Comparison of ENCODE assay signal across 10 cellular contexts in the genomic region with DNA sequence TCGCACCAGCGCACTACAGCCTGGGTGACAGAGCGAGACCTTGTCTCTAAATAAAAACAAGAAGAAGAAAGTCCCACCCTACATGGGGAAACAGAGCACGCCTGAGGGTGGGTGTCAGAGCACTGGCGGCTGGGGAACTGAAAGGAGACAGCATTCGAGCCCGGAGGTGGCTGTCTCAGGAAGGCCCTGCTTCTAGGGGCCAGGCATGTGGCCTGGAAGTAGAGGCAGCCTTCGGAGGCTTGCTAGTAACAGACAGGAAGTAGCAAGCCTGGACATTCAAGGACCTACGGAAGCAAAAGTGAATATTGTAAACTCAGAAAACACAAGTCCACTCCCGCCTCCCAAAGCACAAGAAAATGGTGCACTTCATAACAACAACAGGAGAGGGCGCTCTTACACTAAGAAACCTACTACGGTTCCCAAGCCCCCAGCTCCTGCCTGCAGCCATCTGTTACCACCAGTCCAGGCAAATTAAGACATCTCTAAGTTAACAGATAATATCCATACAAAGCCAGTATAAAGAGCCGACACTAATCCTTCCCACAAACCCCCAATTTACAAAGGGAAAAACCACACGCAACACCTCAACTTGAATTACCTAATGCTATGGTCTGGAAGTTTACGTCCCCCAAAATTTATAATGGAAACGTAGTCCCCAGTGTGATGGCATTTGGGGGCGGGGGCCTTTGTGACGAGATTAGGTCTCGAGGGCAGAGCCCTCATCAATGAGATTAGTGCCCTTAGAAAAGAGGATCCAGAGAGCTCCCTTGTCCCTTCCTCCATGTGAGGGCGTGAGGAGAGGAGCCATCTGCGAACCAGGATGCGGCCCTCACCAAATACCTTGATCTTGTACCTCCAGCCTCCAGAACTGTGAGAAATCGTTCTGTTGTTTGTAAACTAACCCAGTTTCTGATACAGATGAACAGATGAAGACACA. TPM values are rescaled to one million over a fixed set of nuclear protein-coding genes. Genes with fewer than 3 reads are reported as not detected.
DNase-seq lines count a peak whose midpoint lies in the region; ATAC-seq and TF ChIP-seq lines count a peak whose summit lies in the region.
"Had no signal": no experiment of that assay in that cellular context is flagged by ENCODE, and none has a peak within 500 bp of the region (broad histone marks: within the 10 kb centered on the region; RNA-seq: fewer than 3 reads in every experiment).

No MANE protein-coding gene starts in this region.

- H3K9me3 Mint-ChIP-seq in CD4-positive, alpha-beta T cell = no peaks in the 10 kb centered on the region
- H3K9me3 Mint-ChIP-seq: dendritic cell treated with granulocyte-macrophage colony-stimulating factor and Interleukin-4, amounts not matched to agents 40 ng/mL and 50 ng/mL, for 4 days had no signal

- H3K4me3 Mint-ChIP-seq in CD4-positive, alpha-beta T cell = no peak overlapping the region
- H3K4me3 Mint-ChIP-seq: dendritic cell treated with granulocyte-macrophage colony-stimulating factor and Interleukin-4, amounts not matched to agents 40 ng/mL and 50 ng/mL, for 4 days had no signal

- POLR2A ChIA-PET in CD4-positive, alpha-beta T cell (lab: Charles Lee) = no interaction called here

- H3K27me3 ChIP-seq in left ventricle myocardium inferior (ENCODE audit: low read depth) (peaks cover 66% of the 10 kb centered on the region), upper lobe of right lung (peaks cover 11% of the 10 kb centered on the region)
- no peaks in the 10 kb centered on the region for H3K27me3 ChIP-seq in CD4-positive, alpha-beta T cell (ENCODE audit: control insufficient read depth, insufficient read depth, low read length)

- ATAC-seq in left cardiac atrium = no peak
- ATAC-seq in upper lobe of right lung = peak; percentile 33
- ATAC-seq in GM18502 (IDR thresholded peaks at IDR 0.05; ENCODE audit: poor library complexity, unreplicated experiment) = no peak
- no peak for ATAC-seq in CD4-positive, alpha-beta T cell (ENCODE audit: poor library complexity)
- no peak for ATAC-seq in GM18861 (IDR thresholded peaks at IDR 0.05; ENCODE audit: unreplicated experiment)

- H3K4me1 ChIP-seq in left ventricle myocardium inferior = no peaks in the 10 kb centered on the region
- no peaks in the 10 kb centered on the region for H3K4me1 ChIP-seq in upper lobe of right lung

- no peaks in the 10 kb centered on the region for H3K4me1 Mint-ChIP-seq in CD4-positive, alpha-beta T cell (ENCODE audit: low read depth)

- H3K36me3 Mint-ChIP-seq in CD4-positive, alpha-beta T cell (ENCODE audit: low read depth) = no peaks in the 10 kb centered on the region

- CTCF ChIA-PET in CD4-positive, alpha-beta T cell (lab: Charles Lee) = interaction anchor here (0.7 to 1.6 kb wide), 2 partner anchors 21 to 114 kb away, joined by 3 to 5 read pairs; no protein-coding TSS in a partner anchor

- no peak overlapping the region for H3K27ac Mint-ChIP-seq in CD4-positive, alpha-beta T cell
- H3K27ac Mint-ChIP-seq: dendritic cell treated with granulocyte-macrophage colony-stimulating factor and Interleukin-4, amounts not matched to agents 40 ng/mL and 50 ng/mL, for 4 days had no signal

- H3K27ac ChIP-seq in left ventricle myocardium inferior (replicated peaks) (no peak overlapping the region), upper lobe of right lung (no peak overlapping the region)
- H3K27ac ChIP-seq in CD4-positive, alpha-beta T cell (ENCODE audit: low read depth, low read length) = no peak overlapping the region

- DNase-seq in left ventricle myocardium inferior (no peak), left cardiac atrium (no peak), NCI-H524 treated with DMSO at 0.1 percent for 48 hours (lab: John Stamatoyannopoulos, UW) (peak; percentile 47), dermis microvascular lymphatic vessel endothelial cell (ENCODE audit: low read depth in 2 of 2) (peak; percentile 15 to 52), upper lobe of right lung (peak; percentile 31)
- DNase-seq in CD4-positive, alpha-beta T cell = no peak

- H3K4me3 ChIP-seq in left ventricle myocardium inferior (no peak overlapping the region), upper lobe of right lung (no peak overlapping the region)

- H3K36me3 ChIP-seq in left ventricle myocardium inferior (no peaks in the 10 kb centered on the region), upper lobe of right lung (no peaks in the 10 kb centered on the region)

- TF ChIP-seq CTCF in left ventricle myocardium inferior (IDR thresholded peaks at IDR 0.05; ENCODE audit: borderline replicate concordance) (peak; percentile 35), upper lobe of right lung (IDR thresholded peaks at IDR 0.05) (peak; percentile 32)
- no peak for TF ChIP-seq CTCF in CD4-positive, alpha-beta T cell (IDR thresholded peaks at IDR 0.05)

- peaks cover 58% of the 10 kb centered on the region for H3K27me3 Mint-ChIP-seq in CD4-positive, alpha-beta T cell

- no peaks in the 10 kb centered on the region for H3K9me3 ChIP-seq in left ventricle myocardium inferior (replicated peaks)
- H3K9me3 ChIP-seq in upper lobe of right lung = no peaks in the 10 kb centered on the region
- H3K9me3 ChIP-seq in CD4-positive, alpha-beta T cell (ENCODE audit: control insufficient read depth, low read length) = no peaks in the 10 kb centered on the region

- intact Hi-C loops in left ventricle myocardium inferior (cut with micrococcal nuclease) (no loop called here), left cardiac atrium (cut with DNase I) (no loop called here), upper lobe of right lung (cut with DNase I) (no loop called here)
- intact Hi-C loops in CD4-positive, alpha-beta T cell (cut with DNase I, micrococcal nuclease) = loop anchor here (10.0 kb wide), 1 partner anchor 123 kb away; no protein-coding TSS in a partner anchor

RNA-seq across cellular contexts. Expression of a gene that starts 7.7 kb away (rescaled TPM):
- total RNA-seq in left ventricle myocardium inferior (0.27 TPM), left cardiac atrium (under 1 TPM; 0.65 TPM), dermis microvascular lymphatic vessel endothelial cell (not detected in 2 replicates), upper lobe of right lung (not detected)
- total RNA-seq in CD4-positive, alpha-beta T cell = not detected
- total RNA-seq: renal cortical epithelial cell had no signal

Comparison
In these comparisons a context has a peak if more than half of its experiments do, and no peak if none do; other contexts are left out.
1. DNase-seq: peak in NCI-H524 treated with DMSO at 0.1 percent for 48 hours (single experiment), dermis microvascular lymphatic vessel endothelial cell (2 of 2) and upper lobe of right lung (single experiment); none in left ventricle myocardium inferior (single experiment), left cardiac atrium (single experiment) and CD4-positive, alpha-beta T cell (0 of 10).
2. intact Hi-C loops: an anchor here in CD4-positive, alpha-beta T cell (10.0 kb wide); none called in left ventricle myocardium inferior, left cardiac atrium and upper lobe of right lung.